Comparison of ENCODE assay signal across 8 cellular contexts in the genomic region with DNA sequence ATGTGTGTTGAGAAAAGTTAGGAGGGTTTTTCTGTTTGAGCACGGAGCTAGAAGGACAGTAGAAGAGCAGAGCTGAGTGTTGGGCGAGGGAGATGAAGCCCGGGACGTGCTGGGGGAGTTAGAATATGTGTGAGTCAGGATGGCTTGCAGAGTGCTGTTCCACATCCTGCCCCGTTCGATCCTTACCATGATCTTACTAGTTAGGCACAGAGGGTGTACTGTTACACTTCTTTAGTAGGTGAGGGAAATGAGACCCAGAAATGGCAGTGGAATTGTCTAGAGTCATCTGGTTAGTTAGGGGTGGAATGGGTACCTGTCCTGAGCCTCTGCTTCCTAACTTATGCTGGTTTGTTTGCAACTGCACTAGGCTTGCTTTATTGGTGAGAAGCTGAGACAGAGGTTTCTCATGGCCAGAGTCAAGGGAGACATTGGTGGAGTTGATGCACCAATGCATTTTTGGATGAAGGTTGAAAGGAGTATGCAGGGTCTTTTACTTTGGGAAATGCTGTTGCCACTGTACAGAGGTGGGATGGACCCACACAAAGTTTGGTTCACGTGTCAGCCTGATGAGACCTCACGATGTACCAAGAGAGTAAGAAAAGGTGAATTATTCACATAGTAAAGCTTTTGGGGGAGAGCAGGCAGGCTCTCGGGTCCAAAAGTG. TPM values are rescaled to one million over a fixed set of nuclear protein-coding genes. Genes with fewer than 3 reads are reported as not detected.
DNase-seq lines count a peak whose midpoint lies in the region; ATAC-seq and TF ChIP-seq lines count a peak whose summit lies in the region.

No MANE protein-coding gene starts in this region.

- H3K27me3 Mint-ChIP-seq in IgD-negative memory B cell: no peaks in the 10 kb centered on the region

- DNase-seq in heart right ventricle: no peak
- DNase-seq in Right ventricle myocardium inferior (ENCODE audit: missing footprints): no peak
- no peak for DNase-seq in thoracic aorta (ENCODE audit: low spot score)
- no peak for DNase-seq in activated CD8-positive, alpha-beta memory T cell treated with anti-CD3 and anti-CD28 coated beads for 24 hours
- no peak for DNase-seq in activated CD8-positive, alpha-beta memory T cell treated with anti-CD3 and anti-CD28 coated beads, Interleukin-2, amount 50 U/mL, for 4 hours
- no peak for DNase-seq in NCI-H1436 (lab: John Stamatoyannopoulos, UW)

- peaks cover 38 to 55% (median 47%) of the 10 kb centered on the region in 3 donors for H3K4me1 Mint-ChIP-seq in IgD-negative memory B cell

- intact Hi-C loops in heart right ventricle (cut with DNase I): loop anchor here in 4 of 10 donors (5.0 to 10.0 kb wide), 4 partner anchors 41 to 186 kb away; a partner anchor contains a TSS
- intact Hi-C loops in Right ventricle myocardium inferior (cut with DNase I): loop anchor here (5.0 kb wide), 1 partner anchor 74 kb away; no protein-coding TSS in a partner anchor

- peaks cover 2% of the 10 kb centered on the region for H3K36me3 Mint-ChIP-seq in IgD-negative memory B cell

- TF ChIP-seq CTCF in heart right ventricle (IDR thresholded peaks at IDR 0.05) (no peak), thoracic aorta (IDR thresholded peaks at IDR 0.05) (no peak)

- WGBS in heart right ventricle, 2 donors: 54 to 63% methylated on average over 9 of the region's 9 CpGs
- WGBS in esophagus, 2 donors: 78 to 81% methylated on average over 9 of the region's 9 CpGs

- peaks cover 23 to 97% (median 76%) of the 10 kb centered on the region in 9 donors for H3K4me1 ChIP-seq in heart right ventricle
- H3K4me1 ChIP-seq in esophagus (ENCODE audit: control insufficient read depth in 2 of 2, insufficient read depth in 2 of 2, low read length in 1 of 2): peaks cover 2 to 5% of the 10 kb centered on the region in 2 donors
- peaks cover 17 to 26% of the 10 kb centered on the region in 2 donors for H3K4me1 ChIP-seq in thoracic aorta (ENCODE audit: control insufficient read depth in 1 of 2, low read depth in 2 of 2)

- no peaks in the 10 kb centered on the region for H3K27me3 ChIP-seq in heart right ventricle
- no peaks in the 10 kb centered on the region for H3K27me3 ChIP-seq in esophagus (ENCODE audit: control insufficient read depth in 1 of 2, insufficient read depth in 2 of 2, low read length in 2 of 2)
- no peaks in the 10 kb centered on the region for H3K27me3 ChIP-seq in thoracic aorta (replicated peaks; ENCODE audit: insufficient read depth)

- ATAC-seq in heart right ventricle (peak in 5 of 8 donors; percentile 3 to 35 (median 33)), Right ventricle myocardium inferior (no peak), thoracic aorta (ENCODE audit: insufficient number of reproducible peaks, low FRiP score, low read depth) (no peak)

- H3K36me3 ChIP-seq in heart right ventricle (no peaks in the 10 kb centered on the region), esophagus (ENCODE audit: control insufficient read depth in 2 of 2, insufficient read depth in 2 of 2, low read length in 1 of 2) (no peaks in the 10 kb centered on the region), thoracic aorta (no peaks in the 10 kb centered on the region)

- no peaks in the 10 kb centered on the region for H3K9me3 Mint-ChIP-seq in IgD-negative memory B cell

- H3K27ac ChIP-seq in heart right ventricle (peak overlapping the region; percentile 9 to 94 (median 82)), esophagus (ENCODE audit: low read depth in 2 of 2, low read length in 1 of 2) (peak overlapping the region; percentile 38 to 66), thoracic aorta (peak overlapping the region; percentile 52 to 63)

- H3K4me3 ChIP-seq in heart right ventricle: peak overlapping the region in 1 of 10 donors; percentile 14
- no peak overlapping the region for H3K4me3 ChIP-seq in esophagus (ENCODE audit: low read depth in 1 of 2, low read length in 2 of 2)
- H3K4me3 ChIP-seq in thoracic aorta: no peak overlapping the region

- peak overlapping the region; percentile 21 to 82 (median 54) for H3K4me3 Mint-ChIP-seq in IgD-negative memory B cell

- peak overlapping the region; percentile 65 to 94 (median 69) for H3K27ac Mint-ChIP-seq in IgD-negative memory B cell

- H3K9me3 ChIP-seq in heart right ventricle (no peaks in the 10 kb centered on the region), esophagus (ENCODE audit: control insufficient read depth in 2 of 2, insufficient read depth in 1 of 2, low read depth in 1 of 2, low read length in 1 of 2) (no peaks in the 10 kb centered on the region), thoracic aorta (no peaks in the 10 kb centered on the region)

RNA-seq across cellular contexts. Expression of a gene that starts 42.4 kb away (rescaled TPM):
- 10 to 100 TPM; 69.9 to 99.4 (median 90.1) TPM for total RNA-seq in heart right ventricle
- polyA plus RNA-seq in heart right ventricle: 10 to 100 TPM; 26.0 to 32.3 TPM
- 91.8 TPM for total RNA-seq in Right ventricle myocardium inferior
- 8.3 TPM for polyA plus RNA-seq in IgD-negative memory B cell
- 10 to 100 TPM; 15.1 TPM for polyA plus RNA-seq in esophagus
- total RNA-seq in thoracic aorta: 10 to 100 TPM; 40.1 to 84.6 TPM

Comparison
In these comparisons a context has a peak if more than half of its experiments do, and no peak if none do; other contexts are left out.
1. ATAC-seq: peak in heart right ventricle (5 of 8); none in Right ventricle myocardium inferior (single experiment) and thoracic aorta (single experiment).
2. Peak in every context shown above with its lines, with median percentiles within 50 percentile points of each other: H3K27ac ChIP-seq.